12 cellular contexts compared by ENCODE assay signal in the genomic region with DNA sequence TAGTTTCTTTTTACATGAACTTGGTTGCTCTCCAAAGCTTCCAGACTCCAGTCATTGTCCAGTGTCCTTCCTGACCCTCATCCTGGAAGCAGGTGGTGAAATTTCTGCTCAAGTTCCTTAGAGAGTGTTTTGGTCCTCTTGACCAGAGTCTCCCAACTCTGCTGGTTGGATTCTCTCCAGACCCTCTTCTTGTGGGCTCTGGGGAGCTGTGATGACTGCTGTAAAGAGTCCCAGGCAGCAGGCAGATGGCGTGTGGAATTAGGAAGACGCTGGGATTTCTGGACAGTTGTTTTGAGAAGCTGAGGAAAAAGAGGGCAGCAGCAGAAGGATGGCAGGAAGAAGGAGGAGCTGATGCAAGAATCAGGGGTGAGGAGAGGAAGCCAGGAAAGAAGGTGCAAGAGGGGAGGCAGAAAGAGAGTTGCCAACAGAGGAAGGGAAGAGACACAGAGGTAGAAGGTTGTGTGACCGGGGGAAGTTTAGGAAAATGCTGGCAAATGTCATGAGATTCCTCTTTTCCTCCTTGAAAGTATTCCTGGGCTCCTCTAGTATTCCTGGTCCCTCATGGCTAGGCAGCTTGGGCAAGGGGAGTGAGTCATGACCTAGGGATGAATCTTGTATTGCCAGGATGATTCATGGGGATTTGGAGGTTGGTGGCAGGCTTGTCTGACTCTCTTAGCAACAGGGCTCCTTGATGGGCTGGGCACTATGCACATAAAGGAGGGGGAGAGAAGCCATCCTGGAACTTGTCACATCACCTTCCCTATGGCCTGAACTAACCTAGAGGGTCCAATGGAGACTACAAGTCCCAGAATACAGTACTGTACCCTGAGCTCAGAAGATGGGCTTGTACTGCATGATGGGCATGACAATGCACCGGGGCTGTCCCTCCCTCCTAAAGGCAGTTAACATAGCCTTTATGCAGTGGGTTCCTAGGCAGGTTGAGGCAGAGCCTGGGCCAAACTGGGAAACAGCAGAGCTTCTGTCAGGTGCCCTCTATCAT. TPM values are rescaled to one million over a fixed set of nuclear protein-coding genes. Genes with fewer than 3 reads are reported as not detected.
DNase-seq lines count a peak whose midpoint lies in the region; ATAC-seq and TF ChIP-seq lines count a peak whose summit lies in the region.
"Had no signal": no experiment of that assay in that cellular context is flagged by ENCODE, and none has a peak within 500 bp of the region (broad histone marks: within the 10 kb centered on the region; RNA-seq: fewer than 3 reads in every experiment).

No MANE protein-coding gene starts in this region.

- H3K4me3 ChIP-seq in cardiac fibroblast (replicated peaks in 1 of 2; ENCODE audit: low read depth in 2 of 2, low read length in 2 of 2), result no peak overlapping the region
- H3K4me3 ChIP-seq: SJSA1 had no signal

- TF ChIP-seq CTCF in cardiac fibroblast (IDR thresholded peaks at IDR 0.05; ENCODE audit: low read depth, low read length), result no peak

- ATAC-seq in GM19324 (IDR thresholded peaks at IDR 0.05; ENCODE audit: low FRiP score, unreplicated experiment), result no peak

- DNase-seq in GOT3 (lab: John Stamatoyannopoulos, UW), result peak; percentile 17
- DNase-seq in NCI-H446 treated with DMSO at 0.1 percent for 48 hours (lab: John Stamatoyannopoulos, UW), result peak; percentile 26
- peak; percentile 29 to 41 for DNase-seq in cardiac fibroblast (ENCODE audit: low read depth in 2 of 2)
- peak; percentile 77 for DNase-seq in renal cortical epithelial cell (ENCODE audit: low read depth)
- DNase-seq in mesenteric fat pad (ENCODE audit: low spot score), result no peak
- no peak for DNase-seq in NCI-H2227 treated with DMSO at 0.1 percent for 48 hours (lab: John Stamatoyannopoulos, UW)
- DNase-seq: activated CD4-positive, alpha-beta T cell treated with anti-CD3 and anti-CD28 coated beads, Interleukin-2, amount 10 ng/mL, durations not matched to agents 7 days and 5 days; NCI-H2029; nephron progenitor cell; stimulated activated naive CD4-positive, alpha-beta T cell had no signal

RNA-seq across cellular contexts. Expression of gene SEZ6, which starts 1.9 kb away (rescaled TPM):
- total RNA-seq in renal cortical epithelial cell (not detected in 2 replicates), mesenteric fat pad (not detected)
- total RNA-seq: activated CD4-positive, alpha-beta T cell treated with anti-CD3 and anti-CD28 coated beads, Interleukin-2, amount 10 ng/mL, durations not matched to agents 7 days and 5 days; SJSA1 had no signal

RNA-seq across cellular contexts. Expression of gene PIPOX, which starts 35.2 kb away (rescaled TPM):
- total RNA-seq in renal cortical epithelial cell, result 0.94 TPM in 1 of 2 replicates, not detected in the other
- total RNA-seq in mesenteric fat pad, result 1.3 TPM

RNA-seq across cellular contexts. Expression of gene PHF12, which starts 56.4 kb away (rescaled TPM):
- total RNA-seq in renal cortical epithelial cell (12.9 and 47.0 TPM in 2 replicates), mesenteric fat pad (29.3 TPM)

Comparison
In these comparisons a context has a peak if more than half of its experiments do, and no peak if none do; other contexts are left out.
1. DNase-seq: peak in GOT3 (single experiment), NCI-H446 treated with DMSO at 0.1 percent for 48 hours (single experiment), cardiac fibroblast (2 of 2) and renal cortical epithelial cell (single experiment); none in mesenteric fat pad (single experiment) and NCI-H2227 treated with DMSO at 0.1 percent for 48 hours (single experiment).